1 cellular context compared by ENCODE assay signal in the genomic region with DNA sequence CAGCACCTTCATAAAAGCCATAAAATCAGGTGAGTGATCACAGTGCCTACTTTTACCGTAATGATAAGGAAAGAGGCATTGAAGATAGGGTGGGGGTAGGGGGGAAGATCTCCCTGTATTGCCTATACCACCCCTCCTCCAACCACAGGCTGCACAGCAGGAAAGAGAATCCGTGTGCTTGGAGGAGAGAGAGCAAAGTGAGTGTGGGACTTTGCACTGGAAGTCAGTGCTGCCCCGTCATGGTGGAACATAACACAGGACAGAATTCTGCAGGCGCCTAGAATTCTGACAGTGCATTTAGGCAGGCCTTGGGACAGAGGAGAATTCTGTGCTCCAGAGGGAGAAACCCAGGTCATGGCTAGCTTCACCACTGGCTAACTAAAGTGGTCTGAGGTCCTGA.
TF ChIP-seq lines count a peak whose summit lies in the region.

No MANE protein-coding gene starts in this region.

TF ChIP-seq in HepG2, 621 proteins besides CTCF, POLR2A, EP300 and RAD21 (continued from another document and continues in another):
- TF ChIP-seq, protein P1, sequence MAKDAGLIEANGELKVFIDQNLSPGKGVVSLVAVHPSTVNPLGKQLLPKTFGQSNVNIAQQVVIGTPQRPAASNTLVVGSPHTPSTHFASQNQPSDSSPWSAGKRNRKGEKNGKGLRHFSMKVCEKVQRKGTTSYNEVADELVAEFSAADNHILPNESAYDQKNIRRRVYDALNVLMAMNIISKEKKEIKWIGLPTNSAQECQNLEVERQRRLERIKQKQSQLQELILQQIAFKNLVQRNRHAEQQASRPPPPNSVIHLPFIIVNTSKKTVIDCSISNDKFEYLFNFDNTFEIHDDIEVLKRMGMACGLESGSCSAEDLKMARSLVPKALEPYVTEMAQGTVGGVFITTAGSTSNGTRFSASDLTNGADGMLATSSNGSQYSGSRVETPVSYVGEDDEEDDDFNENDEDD (CRISPR knock-in tag; IDR thresholded peaks at IDR 0.05; ENCODE audit: borderline replicate concordance) = no peak
- TF ChIP-seq, protein P2, sequence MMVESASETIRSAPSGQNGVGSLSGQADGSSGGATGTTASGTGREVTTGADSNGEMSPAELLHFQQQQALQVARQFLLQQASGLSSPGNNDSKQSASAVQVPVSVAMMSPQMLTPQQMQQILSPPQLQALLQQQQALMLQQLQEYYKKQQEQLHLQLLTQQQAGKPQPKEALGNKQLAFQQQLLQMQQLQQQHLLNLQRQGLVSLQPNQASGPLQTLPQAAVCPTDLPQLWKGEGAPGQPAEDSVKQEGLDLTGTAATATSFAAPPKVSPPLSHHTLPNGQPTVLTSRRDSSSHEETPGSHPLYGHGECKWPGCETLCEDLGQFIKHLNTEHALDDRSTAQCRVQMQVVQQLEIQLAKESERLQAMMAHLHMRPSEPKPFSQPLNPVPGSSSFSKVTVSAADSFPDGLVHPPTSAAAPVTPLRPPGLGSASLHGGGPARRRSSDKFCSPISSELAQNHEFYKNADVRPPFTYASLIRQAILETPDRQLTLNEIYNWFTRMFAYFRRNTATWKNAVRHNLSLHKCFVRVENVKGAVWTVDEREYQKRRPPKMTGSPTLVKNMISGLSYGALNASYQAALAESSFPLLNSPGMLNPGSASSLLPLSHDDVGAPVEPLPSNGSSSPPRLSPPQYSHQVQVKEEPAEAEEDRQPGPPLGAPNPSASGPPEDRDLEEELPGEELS (CRISPR knock-in tag; IDR thresholded peaks at IDR 0.05) = peak; percentile 74; the same call in 1 of the 2 replicates
- TF ChIP-seq THAP11 (CRISPR knock-in tag; IDR thresholded peaks at IDR 0.05) (peak; percentile 56; the same call in 1 of the 2 replicates), RBFOX2 (IDR thresholded peaks at IDR 0.05; ENCODE audit: low read depth, low read length) (no peak), ZNF136 (CRISPR knock-in tag; IDR thresholded peaks at IDR 0.05; ENCODE audit: low read depth) (no peak), ZNF75D (CRISPR knock-in tag; IDR thresholded peaks at IDR 0.05; ENCODE audit: borderline replicate concordance) (no peak), KLF9 (CRISPR knock-in tag; IDR thresholded peaks at IDR 0.05; ENCODE audit: low read depth) (no peak), ZSCAN9 (CRISPR knock-in tag; IDR thresholded peaks at IDR 0.05; ENCODE audit: borderline replicate concordance) (peak; percentile 78; the same call in 1 of the 2 replicates), KLF16 (CRISPR knock-in tag; IDR thresholded peaks at IDR 0.05) (peak in 1 of 2 experiments; percentile 66; a peak in 1 of 4 replicates), ZFAT (CRISPR knock-in tag; conservative IDR thresholded peaks at IDR 0.05) (no peak), NCOR1 (IDR thresholded peaks at IDR 0.05; ENCODE audit: borderline replicate concordance, low read length) (peak; percentile 68), BRCA1 (CRISPR knock-in tag; IDR thresholded peaks at IDR 0.05) (no peak), ZNF451 (CRISPR knock-in tag; IDR thresholded peaks at IDR 0.05) (no peak), SP4 (CRISPR knock-in tag; IDR thresholded peaks at IDR 0.05) (no peak), BHLHE40 (IDR thresholded peaks at IDR 0.05; ENCODE audit: low read length) (0 out of 2 replicates have a peak, but pooled peaks have one; percentile 34), RFX5 (IDR thresholded peaks at IDR 0.05; ENCODE audit: low read depth, low read length) (0 out of 2 replicates have a peak, but pooled peaks have one; percentile 15), SP140L (CRISPR knock-in tag; IDR thresholded peaks at IDR 0.05; ENCODE audit: borderline replicate concordance) (no peak), ZNF34 (CRISPR knock-in tag; IDR thresholded peaks at IDR 0.05; ENCODE audit: borderline replicate concordance) (0 out of 2 replicates have a peak, but pooled peaks have one; percentile 33), TBP (CRISPR knock-in tag; IDR thresholded peaks at IDR 0.05) (no peak), RARA (CRISPR knock-in tag; IDR thresholded peaks at IDR 0.05) (peak; percentile 68), ARNTL (CRISPR knock-in tag; IDR thresholded peaks at IDR 0.05) (peak; percentile 40; the same call in 1 of the 2 replicates), MIXL1 (CRISPR knock-in tag; IDR thresholded peaks at IDR 0.05) (peak; percentile 71; the same call in 1 of the 2 replicates), ATF1 (CRISPR knock-in tag; IDR thresholded peaks at IDR 0.05) (no peak), ZNF780A (CRISPR knock-in tag; IDR thresholded peaks at IDR 0.05) (0 out of 2 replicates have a peak, but pooled peaks have one; percentile 26), ZNF607 (CRISPR knock-in tag; IDR thresholded peaks at IDR 0.05; ENCODE audit: borderline replicate concordance) (no peak), ZNF672 (CRISPR knock-in tag; IDR thresholded peaks at IDR 0.05) (no peak), HDAC2 (CRISPR knock-in tag; IDR thresholded peaks at IDR 0.05) (peak; percentile 90), RFX1 (IDR thresholded peaks at IDR 0.05) (no peak), ZNF761 (CRISPR knock-in tag; conservative IDR thresholded peaks at IDR 0.05) (0 out of 2 replicates have a peak, but pooled peaks have one; percentile 38), SRSF9 (IDR thresholded peaks at IDR 0.05; ENCODE audit: borderline replicate concordance, insufficient read depth, low read depth, low read length, poor library complexity, severe bottlenecking) (no peak), MBD4 (IDR thresholded peaks at IDR 0.05; ENCODE audit: borderline replicate concordance, low read length) (no peak), HHEX (CRISPR knock-in tag; IDR thresholded peaks at IDR 0.05) (no peak; the same call in 1 of the 2 replicates), CAMTA2 (CRISPR knock-in tag; IDR thresholded peaks at IDR 0.05; ENCODE audit: borderline replicate concordance) (no peak), IRF2 (CRISPR knock-in tag; IDR thresholded peaks at IDR 0.05) (peak; percentile 79; the same call in 1 of the 2 replicates), RORA (CRISPR knock-in tag; IDR thresholded peaks at IDR 0.05) (no peak), SATB2 (CRISPR knock-in tag; IDR thresholded peaks at IDR 0.05) (no peak), ZNF207 (IDR thresholded peaks at IDR 0.05; ENCODE audit: borderline replicate concordance) (no peak), POLR2AphosphoS5 (IDR thresholded peaks at IDR 0.05; ENCODE audit: low read depth, low read length) (peak; percentile 46; the same call in 1 of the 2 replicates)
- TF ChIP-seq, protein P3, sequence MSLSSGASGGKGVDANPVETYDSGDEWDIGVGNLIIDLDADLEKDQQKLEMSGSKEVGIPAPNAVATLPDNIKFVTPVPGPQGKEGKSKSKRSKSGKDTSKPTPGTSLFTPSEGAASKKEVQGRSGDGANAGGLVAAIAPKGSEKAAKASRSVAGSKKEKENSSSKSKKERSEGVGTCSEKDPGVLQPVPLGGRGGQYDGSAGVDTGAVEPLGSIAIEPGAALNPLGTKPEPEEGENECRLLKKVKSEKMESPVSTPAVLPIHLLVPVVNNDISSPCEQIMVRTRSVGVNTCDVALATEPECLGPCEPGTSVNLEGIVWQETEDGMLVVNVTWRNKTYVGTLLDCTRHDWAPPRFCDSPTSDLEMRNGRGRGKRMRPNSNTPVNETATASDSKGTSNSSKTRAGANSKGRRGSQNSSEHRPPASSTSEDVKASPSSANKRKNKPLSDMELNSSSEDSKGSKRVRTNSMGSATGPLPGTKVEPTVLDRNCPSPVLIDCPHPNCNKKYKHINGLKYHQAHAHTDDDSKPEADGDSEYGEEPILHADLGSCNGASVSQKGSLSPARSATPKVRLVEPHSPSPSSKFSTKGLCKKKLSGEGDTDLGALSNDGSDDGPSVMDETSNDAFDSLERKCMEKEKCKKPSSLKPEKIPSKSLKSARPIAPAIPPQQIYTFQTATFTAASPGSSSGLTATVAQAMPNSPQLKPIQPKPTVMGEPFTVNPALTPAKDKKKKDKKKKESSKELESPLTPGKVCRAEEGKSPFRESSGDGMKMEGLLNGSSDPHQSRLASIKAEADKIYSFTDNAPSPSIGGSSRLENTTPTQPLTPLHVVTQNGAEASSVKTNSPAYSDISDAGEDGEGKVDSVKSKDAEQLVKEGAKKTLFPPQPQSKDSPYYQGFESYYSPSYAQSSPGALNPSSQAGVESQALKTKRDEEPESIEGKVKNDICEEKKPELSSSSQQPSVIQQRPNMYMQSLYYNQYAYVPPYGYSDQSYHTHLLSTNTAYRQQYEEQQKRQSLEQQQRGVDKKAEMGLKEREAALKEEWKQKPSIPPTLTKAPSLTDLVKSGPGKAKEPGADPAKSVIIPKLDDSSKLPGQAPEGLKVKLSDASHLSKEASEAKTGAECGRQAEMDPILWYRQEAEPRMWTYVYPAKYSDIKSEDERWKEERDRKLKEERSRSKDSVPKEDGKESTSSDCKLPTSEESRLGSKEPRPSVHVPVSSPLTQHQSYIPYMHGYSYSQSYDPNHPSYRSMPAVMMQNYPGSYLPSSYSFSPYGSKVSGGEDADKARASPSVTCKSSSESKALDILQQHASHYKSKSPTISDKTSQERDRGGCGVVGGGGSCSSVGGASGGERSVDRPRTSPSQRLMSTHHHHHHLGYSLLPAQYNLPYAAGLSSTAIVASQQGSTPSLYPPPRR (CRISPR knock-in tag; IDR thresholded peaks at IDR 0.05; ENCODE audit: borderline replicate concordance) = peak; percentile 49; the same call in 1 of the 2 replicates
- TF ChIP-seq, protein P4, sequence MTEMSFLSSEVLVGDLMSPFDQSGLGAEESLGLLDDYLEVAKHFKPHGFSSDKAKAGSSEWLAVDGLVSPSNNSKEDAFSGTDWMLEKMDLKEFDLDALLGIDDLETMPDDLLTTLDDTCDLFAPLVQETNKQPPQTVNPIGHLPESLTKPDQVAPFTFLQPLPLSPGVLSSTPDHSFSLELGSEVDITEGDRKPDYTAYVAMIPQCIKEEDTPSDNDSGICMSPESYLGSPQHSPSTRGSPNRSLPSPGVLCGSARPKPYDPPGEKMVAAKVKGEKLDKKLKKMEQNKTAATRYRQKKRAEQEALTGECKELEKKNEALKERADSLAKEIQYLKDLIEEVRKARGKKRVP (CRISPR knock-in tag; IDR thresholded peaks at IDR 0.05) = 0 out of 4 replicates have a peak, but pooled peaks of 1 of the 2 experiments have one; percentile 32
- TF ChIP-seq, protein P5, sequence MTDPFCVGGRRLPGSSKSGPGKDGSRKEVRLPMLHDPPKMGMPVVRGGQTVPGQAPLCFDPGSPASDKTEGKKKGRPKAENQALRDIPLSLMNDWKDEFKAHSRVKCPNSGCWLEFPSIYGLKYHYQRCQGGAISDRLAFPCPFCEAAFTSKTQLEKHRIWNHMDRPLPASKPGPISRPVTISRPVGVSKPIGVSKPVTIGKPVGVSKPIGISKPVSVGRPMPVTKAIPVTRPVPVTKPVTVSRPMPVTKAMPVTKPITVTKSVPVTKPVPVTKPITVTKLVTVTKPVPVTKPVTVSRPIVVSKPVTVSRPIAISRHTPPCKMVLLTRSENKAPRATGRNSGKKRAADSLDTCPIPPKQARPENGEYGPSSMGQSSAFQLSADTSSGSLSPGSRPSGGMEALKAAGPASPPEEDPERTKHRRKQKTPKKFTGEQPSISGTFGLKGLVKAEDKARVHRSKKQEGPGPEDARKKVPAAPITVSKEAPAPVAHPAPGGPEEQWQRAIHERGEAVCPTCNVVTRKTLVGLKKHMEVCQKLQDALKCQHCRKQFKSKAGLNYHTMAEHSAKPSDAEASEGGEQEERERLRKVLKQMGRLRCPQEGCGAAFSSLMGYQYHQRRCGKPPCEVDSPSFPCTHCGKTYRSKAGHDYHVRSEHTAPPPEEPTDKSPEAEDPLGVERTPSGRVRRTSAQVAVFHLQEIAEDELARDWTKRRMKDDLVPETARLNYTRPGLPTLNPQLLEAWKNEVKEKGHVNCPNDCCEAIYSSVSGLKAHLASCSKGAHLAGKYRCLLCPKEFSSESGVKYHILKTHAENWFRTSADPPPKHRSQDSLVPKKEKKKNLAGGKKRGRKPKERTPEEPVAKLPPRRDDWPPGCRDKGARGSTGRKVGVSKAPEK (CRISPR knock-in tag; IDR thresholded peaks at IDR 0.05; ENCODE audit: borderline replicate concordance) = no peak
- TF ChIP-seq, protein P6, sequence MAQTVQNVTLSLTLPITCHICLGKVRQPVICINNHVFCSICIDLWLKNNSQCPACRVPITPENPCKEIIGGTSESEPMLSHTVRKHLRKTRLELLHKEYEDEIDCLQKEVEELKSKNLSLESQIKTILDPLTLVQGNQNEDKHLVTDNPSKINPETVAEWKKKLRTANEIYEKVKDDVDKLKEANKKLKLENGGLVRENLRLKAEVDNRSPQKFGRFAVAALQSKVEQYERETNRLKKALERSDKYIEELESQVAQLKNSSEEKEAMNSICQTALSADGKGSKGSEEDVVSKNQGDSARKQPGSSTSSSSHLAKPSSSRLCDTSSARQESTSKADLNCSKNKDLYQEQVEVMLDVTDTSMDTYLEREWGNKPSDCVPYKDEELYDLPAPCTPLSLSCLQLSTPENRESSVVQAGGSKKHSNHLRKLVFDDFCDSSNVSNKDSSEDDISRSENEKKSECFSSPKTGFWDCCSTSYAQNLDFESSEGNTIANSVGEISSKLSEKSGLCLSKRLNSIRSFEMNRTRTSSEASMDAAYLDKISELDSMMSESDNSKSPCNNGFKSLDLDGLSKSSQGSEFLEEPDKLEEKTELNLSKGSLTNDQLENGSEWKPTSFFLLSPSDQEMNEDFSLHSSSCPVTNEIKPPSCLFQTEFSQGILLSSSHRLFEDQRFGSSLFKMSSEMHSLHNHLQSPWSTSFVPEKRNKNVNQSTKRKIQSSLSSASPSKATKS (CRISPR knock-in tag; IDR thresholded peaks at IDR 0.05) = no peak
- TF ChIP-seq, protein P7, sequence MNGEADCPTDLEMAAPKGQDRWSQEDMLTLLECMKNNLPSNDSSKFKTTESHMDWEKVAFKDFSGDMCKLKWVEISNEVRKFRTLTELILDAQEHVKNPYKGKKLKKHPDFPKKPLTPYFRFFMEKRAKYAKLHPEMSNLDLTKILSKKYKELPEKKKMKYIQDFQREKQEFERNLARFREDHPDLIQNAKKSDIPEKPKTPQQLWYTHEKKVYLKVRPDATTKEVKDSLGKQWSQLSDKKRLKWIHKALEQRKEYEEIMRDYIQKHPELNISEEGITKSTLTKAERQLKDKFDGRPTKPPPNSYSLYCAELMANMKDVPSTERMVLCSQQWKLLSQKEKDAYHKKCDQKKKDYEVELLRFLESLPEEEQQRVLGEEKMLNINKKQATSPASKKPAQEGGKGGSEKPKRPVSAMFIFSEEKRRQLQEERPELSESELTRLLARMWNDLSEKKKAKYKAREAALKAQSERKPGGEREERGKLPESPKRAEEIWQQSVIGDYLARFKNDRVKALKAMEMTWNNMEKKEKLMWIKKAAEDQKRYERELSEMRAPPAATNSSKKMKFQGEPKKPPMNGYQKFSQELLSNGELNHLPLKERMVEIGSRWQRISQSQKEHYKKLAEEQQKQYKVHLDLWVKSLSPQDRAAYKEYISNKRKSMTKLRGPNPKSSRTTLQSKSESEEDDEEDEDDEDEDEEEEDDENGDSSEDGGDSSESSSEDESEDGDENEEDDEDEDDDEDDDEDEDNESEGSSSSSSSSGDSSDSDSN (CRISPR knock-in tag; IDR thresholded peaks at IDR 0.05) = no peak
- TF ChIP-seq, protein P8, sequence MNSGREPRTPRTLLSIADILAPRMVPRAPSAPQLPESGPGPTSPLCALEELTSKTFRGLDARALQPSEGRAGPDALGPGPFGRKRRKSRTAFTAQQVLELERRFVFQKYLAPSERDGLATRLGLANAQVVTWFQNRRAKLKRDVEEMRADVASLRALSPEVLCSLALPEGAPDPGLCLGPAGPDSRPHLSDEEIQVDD (CRISPR knock-in tag; IDR thresholded peaks at IDR 0.05; ENCODE audit: borderline replicate concordance) = no peak
- TF ChIP-seq, protein P9, sequence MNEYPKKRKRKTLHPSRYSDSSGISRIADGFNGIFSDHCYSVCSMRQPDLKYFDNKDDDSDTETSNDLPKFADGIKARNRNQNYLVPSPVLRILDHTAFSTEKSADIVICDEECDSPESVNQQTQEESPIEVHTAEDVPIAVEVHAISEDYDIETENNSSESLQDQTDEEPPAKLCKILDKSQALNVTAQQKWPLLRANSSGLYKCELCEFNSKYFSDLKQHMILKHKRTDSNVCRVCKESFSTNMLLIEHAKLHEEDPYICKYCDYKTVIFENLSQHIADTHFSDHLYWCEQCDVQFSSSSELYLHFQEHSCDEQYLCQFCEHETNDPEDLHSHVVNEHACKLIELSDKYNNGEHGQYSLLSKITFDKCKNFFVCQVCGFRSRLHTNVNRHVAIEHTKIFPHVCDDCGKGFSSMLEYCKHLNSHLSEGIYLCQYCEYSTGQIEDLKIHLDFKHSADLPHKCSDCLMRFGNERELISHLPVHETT (CRISPR knock-in tag; conservative IDR thresholded peaks at IDR 0.05) = no peak
